1 cellular context compared by ENCODE assay signal in the genomic region with DNA sequence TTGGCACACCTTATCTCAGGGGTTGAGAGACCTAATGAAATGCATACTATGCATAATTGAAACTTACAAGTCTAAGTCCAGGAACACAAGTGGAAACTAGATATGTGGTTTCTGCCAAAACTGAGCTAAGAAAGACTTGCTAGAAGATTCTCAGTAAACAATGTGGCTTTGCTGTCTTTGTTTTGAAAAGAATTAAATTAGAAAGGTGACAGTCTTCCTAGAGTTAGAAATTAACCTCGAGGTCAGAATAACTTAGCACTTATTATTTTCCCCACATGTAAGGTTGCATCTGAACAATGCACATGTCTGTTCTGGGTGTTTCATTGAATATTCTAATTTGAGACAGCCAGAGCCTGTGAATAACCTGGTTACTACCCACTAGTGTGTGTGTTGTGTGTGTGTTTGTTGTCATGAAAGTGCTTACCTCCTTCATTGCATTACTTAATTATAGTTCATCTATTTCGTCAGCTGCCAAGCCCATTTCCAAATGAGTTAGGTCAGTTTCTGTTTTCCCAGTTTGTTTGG.
TF ChIP-seq lines count a peak whose summit lies in the region.

No MANE protein-coding gene starts in this region.

TF ChIP-seq in GM23338, 12 proteins besides CTCF, POLR2A, EP300 and RAD21 (continued from another document):
- TF ChIP-seq ZNF462 (CRISPR knock-in tag; IDR thresholded peaks at IDR 0.05): no peak
- no peak for TF ChIP-seq EZH2phosphoT487 (IDR thresholded peaks at IDR 0.05; ENCODE audit: unreplicated experiment)
- no peak for TF ChIP-seq POLR2AphosphoS5 (IDR thresholded peaks at IDR 0.05; ENCODE audit: low read depth)
- no peak for TF ChIP-seq ZNF114 (CRISPR knock-in tag; IDR thresholded peaks at IDR 0.05)
- TF ChIP-seq, protein P1, sequence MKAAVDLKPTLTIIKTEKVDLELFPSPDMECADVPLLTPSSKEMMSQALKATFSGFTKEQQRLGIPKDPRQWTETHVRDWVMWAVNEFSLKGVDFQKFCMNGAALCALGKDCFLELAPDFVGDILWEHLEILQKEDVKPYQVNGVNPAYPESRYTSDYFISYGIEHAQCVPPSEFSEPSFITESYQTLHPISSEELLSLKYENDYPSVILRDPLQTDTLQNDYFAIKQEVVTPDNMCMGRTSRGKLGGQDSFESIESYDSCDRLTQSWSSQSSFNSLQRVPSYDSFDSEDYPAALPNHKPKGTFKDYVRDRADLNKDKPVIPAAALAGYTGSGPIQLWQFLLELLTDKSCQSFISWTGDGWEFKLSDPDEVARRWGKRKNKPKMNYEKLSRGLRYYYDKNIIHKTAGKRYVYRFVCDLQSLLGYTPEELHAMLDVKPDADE (IDR thresholded peaks at IDR 0.05): no peak
- no peak for TF ChIP-seq NANOG (IDR thresholded peaks at IDR 0.05; ENCODE audit: borderline replicate concordance)
- TF ChIP-seq EZH2 (IDR thresholded peaks at IDR 0.05; ENCODE audit: low read depth, unreplicated experiment): no peak
